ENCODE assay signal across 1 cellular context in the genomic region with DNA sequence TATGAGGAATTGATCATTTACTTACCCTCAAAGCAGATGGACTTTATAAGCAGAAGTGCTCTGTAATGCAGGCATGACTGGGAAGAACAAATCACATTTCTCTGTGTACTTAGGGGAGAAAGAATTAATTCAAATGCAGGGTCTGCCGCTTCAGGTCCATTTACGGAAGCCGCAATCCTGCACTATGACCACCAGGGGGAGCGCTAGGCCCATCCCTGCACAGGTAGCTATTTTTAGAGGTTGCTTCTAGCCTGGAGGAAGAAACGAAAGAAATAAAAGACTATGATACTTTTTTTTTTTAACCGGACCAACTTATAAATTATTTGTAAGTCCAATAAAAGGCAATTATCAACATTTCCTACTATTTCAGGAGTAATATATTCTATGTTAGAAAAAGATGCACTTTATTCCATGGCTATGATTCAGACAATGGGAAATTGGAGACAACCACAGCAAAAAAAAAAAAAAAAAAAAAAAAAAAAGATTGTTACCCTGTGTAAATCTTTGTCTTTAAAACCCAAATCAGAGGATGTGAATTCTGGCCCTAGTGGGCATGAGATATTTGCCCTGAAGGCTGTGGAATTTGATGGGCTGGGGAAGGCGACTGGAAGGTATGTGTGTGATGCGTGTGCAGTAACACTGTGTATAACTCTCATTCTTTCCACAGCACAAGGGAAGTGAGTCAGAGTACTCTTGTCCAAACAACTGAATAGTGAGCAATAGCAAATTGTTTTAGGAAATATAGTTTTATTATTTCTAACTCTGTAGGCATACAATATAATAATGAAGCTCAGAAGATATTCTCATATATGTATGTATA.
TF ChIP-seq lines count a peak whose summit lies in the region.

No MANE protein-coding gene starts in this region.

TF ChIP-seq in GM23338, 12 proteins besides CTCF, POLR2A, EP300 and RAD21 (continued from another document):
- TF ChIP-seq, protein P1, sequence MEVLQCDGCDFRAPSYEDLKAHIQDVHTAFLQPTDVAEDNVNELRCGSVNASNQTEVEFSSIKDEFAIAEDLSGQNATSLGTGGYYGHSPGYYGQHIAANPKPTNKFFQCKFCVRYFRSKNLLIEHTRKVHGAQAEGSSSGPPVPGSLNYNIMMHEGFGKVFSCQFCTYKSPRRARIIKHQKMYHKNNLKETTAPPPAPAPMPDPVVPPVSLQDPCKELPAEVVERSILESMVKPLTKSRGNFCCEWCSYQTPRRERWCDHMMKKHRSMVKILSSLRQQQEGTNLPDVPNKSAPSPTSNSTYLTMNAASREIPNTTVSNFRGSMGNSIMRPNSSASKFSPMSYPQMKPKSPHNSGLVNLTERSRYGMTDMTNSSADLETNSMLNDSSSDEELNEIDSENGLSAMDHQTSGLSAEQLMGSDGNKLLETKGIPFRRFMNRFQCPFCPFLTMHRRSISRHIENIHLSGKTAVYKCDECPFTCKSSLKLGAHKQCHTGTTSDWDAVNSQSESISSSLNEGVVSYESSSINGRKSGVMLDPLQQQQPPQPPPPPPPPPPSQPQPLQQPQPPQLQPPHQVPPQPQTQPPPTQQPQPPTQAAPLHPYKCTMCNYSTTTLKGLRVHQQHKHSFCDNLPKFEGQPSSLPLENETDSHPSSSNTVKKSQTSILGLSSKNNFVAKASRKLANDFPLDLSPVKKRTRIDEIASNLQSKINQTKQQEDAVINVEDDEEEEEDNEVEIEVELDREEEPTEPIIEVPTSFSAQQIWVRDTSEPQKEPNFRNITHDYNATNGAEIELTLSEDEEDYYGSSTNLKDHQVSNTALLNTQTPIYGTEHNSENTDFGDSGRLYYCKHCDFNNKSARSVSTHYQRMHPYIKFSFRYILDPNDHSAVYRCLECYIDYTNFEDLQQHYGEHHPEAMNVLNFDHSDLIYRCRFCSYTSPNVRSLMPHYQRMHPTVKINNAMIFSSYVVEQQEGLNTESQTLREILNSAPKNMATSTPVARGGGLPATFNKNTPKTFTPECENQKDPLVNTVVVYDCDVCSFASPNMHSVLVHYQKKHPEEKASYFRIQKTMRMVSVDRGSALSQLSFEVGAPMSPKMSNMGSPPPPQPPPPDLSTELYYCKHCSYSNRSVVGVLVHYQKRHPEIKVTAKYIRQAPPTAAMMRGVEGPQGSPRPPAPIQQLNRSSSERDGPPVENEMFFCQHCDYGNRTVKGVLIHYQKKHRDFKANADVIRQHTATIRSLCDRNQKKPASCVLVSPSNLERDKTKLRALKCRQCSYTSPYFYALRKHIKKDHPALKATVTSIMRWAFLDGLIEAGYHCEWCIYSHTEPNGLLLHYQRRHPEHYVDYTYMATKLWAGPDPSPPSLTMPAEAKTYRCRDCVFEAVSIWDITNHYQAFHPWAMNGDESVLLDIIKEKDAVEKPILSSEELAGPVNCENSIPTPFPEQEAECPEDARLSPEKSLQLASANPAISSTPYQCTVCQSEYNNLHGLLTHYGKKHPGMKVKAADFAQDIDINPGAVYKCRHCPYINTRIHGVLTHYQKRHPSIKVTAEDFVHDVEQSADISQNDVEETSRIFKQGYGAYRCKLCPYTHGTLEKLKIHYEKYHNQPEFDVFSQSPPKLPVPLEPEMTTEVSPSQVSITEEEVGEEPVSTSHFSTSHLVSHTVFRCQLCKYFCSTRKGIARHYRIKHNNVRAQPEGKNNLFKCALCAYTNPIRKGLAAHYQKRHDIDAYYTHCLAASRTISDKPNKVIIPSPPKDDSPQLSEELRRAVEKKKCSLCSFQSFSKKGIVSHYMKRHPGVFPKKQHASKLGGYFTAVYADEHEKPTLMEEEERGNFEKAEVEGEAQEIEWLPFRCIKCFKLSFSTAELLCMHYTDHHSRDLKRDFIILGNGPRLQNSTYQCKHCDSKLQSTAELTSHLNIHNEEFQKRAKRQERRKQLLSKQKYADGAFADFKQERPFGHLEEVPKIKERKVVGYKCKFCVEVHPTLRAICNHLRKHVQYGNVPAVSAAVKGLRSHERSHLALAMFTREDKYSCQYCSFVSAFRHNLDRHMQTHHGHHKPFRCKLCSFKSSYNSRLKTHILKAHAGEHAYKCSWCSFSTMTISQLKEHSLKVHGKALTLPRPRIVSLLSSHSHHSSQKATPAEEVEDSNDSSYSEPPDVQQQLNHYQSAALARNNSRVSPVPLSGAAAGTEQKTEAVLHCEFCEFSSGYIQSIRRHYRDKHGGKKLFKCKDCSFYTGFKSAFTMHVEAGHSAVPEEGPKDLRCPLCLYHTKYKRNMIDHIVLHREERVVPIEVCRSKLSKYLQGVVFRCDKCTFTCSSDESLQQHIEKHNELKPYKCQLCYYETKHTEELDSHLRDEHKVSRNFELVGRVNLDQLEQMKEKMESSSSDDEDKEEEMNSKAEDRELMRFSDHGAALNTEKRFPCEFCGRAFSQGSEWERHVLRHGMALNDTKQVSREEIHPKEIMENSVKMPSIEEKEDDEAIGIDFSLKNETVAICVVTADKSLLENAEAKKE (CRISPR knock-in tag; IDR thresholded peaks at IDR 0.05) = no peak
- no peak for TF ChIP-seq CREB1 (CRISPR knock-in tag; IDR thresholded peaks at IDR 0.05; ENCODE audit: low read depth)
- TF ChIP-seq EZH2 (IDR thresholded peaks at IDR 0.05; ENCODE audit: low read depth, unreplicated experiment) = no peak
- no peak for TF ChIP-seq JUNB (IDR thresholded peaks at IDR 0.05; ENCODE audit: unreplicated experiment)
- no peak for TF ChIP-seq NANOG (IDR thresholded peaks at IDR 0.05; ENCODE audit: borderline replicate concordance)
